2 cellular contexts compared by ENCODE assay signal in the genomic region with DNA sequence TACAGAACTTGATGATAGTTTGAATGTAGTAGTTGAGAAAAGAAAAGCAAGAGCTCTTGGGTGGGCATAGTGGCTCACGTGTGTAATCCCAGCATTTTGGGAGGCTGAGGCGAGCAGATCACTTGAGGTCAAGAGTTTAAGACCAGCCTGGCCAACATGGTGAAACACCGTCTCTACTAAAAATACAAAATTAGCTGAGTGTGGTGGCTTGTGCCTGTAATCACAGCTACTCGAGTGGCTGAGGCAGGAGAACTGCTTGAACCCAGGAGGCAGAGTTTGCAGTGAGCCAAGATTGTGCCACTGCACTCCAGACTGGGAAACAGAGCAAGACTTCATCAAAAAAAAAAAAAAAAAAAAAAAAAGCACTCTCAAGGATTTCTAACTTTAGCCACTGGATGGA.
DNase-seq lines count a peak whose midpoint lies in the region; TF ChIP-seq lines count a peak whose summit lies in the region.
"Not testable (repeated sequence)": the region's sequence is repeated elsewhere in the genome, so short reads cannot be mapped to it uniquely, and the experiment has no call there.

No MANE protein-coding gene starts in this region.

- not testable (repeated sequence) for H3K4ac ChIP-seq in neuronal stem cell (ENCODE audit: low read length)

- peak overlapping the region; percentile 75 for H2AFZ ChIP-seq in neuronal stem cell (ENCODE audit: low read length)

- H3K9me3 ChIP-seq in neuronal stem cell (replicated peaks in 1 of 2; ENCODE audit: control insufficient read depth in 2 of 2, insufficient read depth in 1 of 2, low read depth in 1 of 2, low read length in 2 of 2); thyroid gland: not testable (repeated sequence)

- H3K9ac ChIP-seq in neuronal stem cell (ENCODE audit: low read depth, low read length, poor library complexity) = not testable (repeated sequence)

- not testable (repeated sequence) for H4K91ac ChIP-seq in neuronal stem cell (ENCODE audit: low read depth, low read length, poor library complexity)

- H3K4me1 ChIP-seq in neuronal stem cell (ENCODE audit: control insufficient read depth in 2 of 2, insufficient read depth in 1 of 2, low read depth in 1 of 2, low read length in 2 of 2); thyroid gland: not testable (repeated sequence)

- H2BK12ac ChIP-seq in neuronal stem cell (ENCODE audit: low read length) = not testable (repeated sequence)

- not testable (repeated sequence) for H3K36me3 ChIP-seq in neuronal stem cell (replicated peaks in 1 of 2; ENCODE audit: control insufficient read depth in 2 of 2, insufficient read depth in 2 of 2, low read length in 2 of 2); thyroid gland

- H3K27me3 ChIP-seq in neuronal stem cell (ENCODE audit: control insufficient read depth in 3 of 3, insufficient read depth in 3 of 3, low read depth in 1 of 3, low read length in 3 of 3); thyroid gland: not testable (repeated sequence)

- H4K8ac ChIP-seq in neuronal stem cell (ENCODE audit: low read depth, low read length) = not testable (repeated sequence)

- H2BK15ac ChIP-seq in neuronal stem cell (ENCODE audit: low read length) = not testable (repeated sequence)

- H2BK120ac ChIP-seq in neuronal stem cell (ENCODE audit: low read depth, low read length) = not testable (repeated sequence)

- DNase-seq in neuronal stem cell (ENCODE audit: low spot score) = not testable (repeated sequence)
- peak; percentile 75 to 77 for DNase-seq in thyroid gland

- not testable (repeated sequence) for H3K79me1 ChIP-seq in neuronal stem cell (ENCODE audit: low read depth, low read length)

- H3K4me2 ChIP-seq in neuronal stem cell (ENCODE audit: insufficient read depth, low read length, poor library complexity, severe bottlenecking) = not testable (repeated sequence)

- WGBS in neuronal stem cell (ENCODE audit: extremely low coverage in 2 of 2, insufficient read length in 2 of 2, insufficient replicate concordance in 1 of 2), 2 donors = no CpG with 5 or more reads among the region's 4 CpGs
- 25 to 34% methylated on average over 4 of the region's 4 CpGs for WGBS in thyroid gland, 2 donors

- H2BK5ac ChIP-seq in neuronal stem cell (ENCODE audit: low read length) = not testable (repeated sequence)

- H3K18ac ChIP-seq in neuronal stem cell (ENCODE audit: low read length) = not testable (repeated sequence)

- not testable (repeated sequence) for TF ChIP-seq CTCF in thyroid gland (IDR thresholded peaks at IDR 0.05)

- H2AK5ac ChIP-seq in neuronal stem cell (ENCODE audit: low read depth, low read length) = not testable (repeated sequence)

- H3K14ac ChIP-seq in neuronal stem cell (ENCODE audit: low read length) = not testable (repeated sequence)

- not testable (repeated sequence) for H3K4me3 ChIP-seq in neuronal stem cell (ENCODE audit: low read length in 2 of 2); thyroid gland (replicated peaks in 1 of 3)

- not testable (repeated sequence) for H3K23ac ChIP-seq in neuronal stem cell (ENCODE audit: low read depth, low read length, poor library complexity)

- not testable (repeated sequence) for TF ChIP-seq POLR2A in thyroid gland (IDR thresholded peaks at IDR 0.05)

- intact Hi-C loops in thyroid gland (cut with DNase I) = not testable (repeated sequence)

- H3K27ac ChIP-seq in neuronal stem cell (replicated peaks; ENCODE audit: low read length) = not testable (repeated sequence)
- peak overlapping the region in 1 of 3 donors; percentile 25 for H3K27ac ChIP-seq in thyroid gland
